Comparison of ENCODE assay signal across 18 cellular contexts in genomic region chr3:87997966-87998365, GRCh38.
DNase-seq lines count a peak whose midpoint lies in the region; ATAC-seq and TF ChIP-seq lines count a peak whose summit lies in the region.
"Had no signal": no experiment of that assay in that cellular context is flagged by ENCODE, and none has a peak within 500 bp of the region (broad histone marks: within the 10 kb centered on the region; RNA-seq: fewer than 3 reads in every experiment).

No MANE protein-coding gene starts in this region.

- intact Hi-C loops in activated CD4-positive, alpha-beta T cell treated with anti-CD3 and anti-CD28 coated beads, Interleukin-2, amount 10 ng/mL, durations not matched to agents 24 days and 14 days (cut with micrococcal nuclease): loop anchor here (2.0 kb wide), 1 partner anchor 61 kb away; the partner anchor contains the start of genes CGGBP1 and ZNF654

- peak overlapping the region; percentile 0 for H3K4me3 Mint-ChIP-seq in activated CD4-positive, alpha-beta T cell treated with anti-CD3 and anti-CD28 coated beads, Interleukin-2, amount 10 ng/mL, durations not matched to agents 24 days and 14 days
- H3K4me3 Mint-ChIP-seq in IgD-negative memory B cell: peak overlapping the region in 3 of 4 donors; percentile 0 to 53 (median 7)
- H3K4me3 Mint-ChIP-seq: brain had no signal

- no peaks in the 10 kb centered on the region for H3K79me2 ChIP-seq in smooth muscle cell (ENCODE audit: low read depth)

- no peak overlapping the region for H3K27ac Mint-ChIP-seq in activated CD4-positive, alpha-beta T cell treated with anti-CD3 and anti-CD28 coated beads, Interleukin-2, amount 10 ng/mL, durations not matched to agents 24 days and 14 days
- peak overlapping the region in 2 of 3 donors; percentile 1 to 78 for H3K27ac Mint-ChIP-seq in IgD-negative memory B cell
- H3K27ac Mint-ChIP-seq: brain had no signal

- no peaks in the 10 kb centered on the region for H4K20me1 ChIP-seq in smooth muscle cell (ENCODE audit: low read depth)
- H4K20me1 ChIP-seq: BLaER1 had no signal

- no peaks in the 10 kb centered on the region for H3K9me3 Mint-ChIP-seq in activated CD4-positive, alpha-beta T cell treated with anti-CD3 and anti-CD28 coated beads, Interleukin-2, amount 10 ng/mL, durations not matched to agents 24 days and 14 days
- H3K9me3 Mint-ChIP-seq in IgD-negative memory B cell: no peaks in the 10 kb centered on the region
- H3K9me3 Mint-ChIP-seq: brain had no signal

- H3K4me2 ChIP-seq in smooth muscle cell: no peak overlapping the region
- H3K4me2 ChIP-seq: BLaER1 had no signal

- H2AFZ ChIP-seq in smooth muscle cell (ENCODE audit: low read depth): no peak overlapping the region

- H3K9me3 ChIP-seq in neutrophil: no peaks in the 10 kb centered on the region
- H3K9me3 ChIP-seq in smooth muscle cell (replicated peaks; ENCODE audit: low read depth): no peaks in the 10 kb centered on the region
- H3K9me3 ChIP-seq: BLaER1, psoas muscle had no signal

- no peak overlapping the region for H3K4me3 ChIP-seq in neutrophil (ENCODE audit: low read depth in 1 of 2, low read length in 1 of 2)
- H3K4me3 ChIP-seq in smooth muscle cell: no peak overlapping the region
- H3K4me3 ChIP-seq: BLaER1, psoas muscle had no signal

- no peaks in the 10 kb centered on the region for H3F3A ChIP-seq in smooth muscle cell (ENCODE audit: low read depth)

- H3K4me1 ChIP-seq in neutrophil (ENCODE audit: control insufficient read depth in 1 of 2, insufficient read depth in 1 of 2, low read depth in 1 of 2, low read length in 1 of 2): peaks cover 27 to 48% of the 10 kb centered on the region in 2 experiments
- no peaks in the 10 kb centered on the region for H3K4me1 ChIP-seq in smooth muscle cell (ENCODE audit: low read depth)
- H3K4me1 ChIP-seq: psoas muscle had no signal

- H3K4me1 Mint-ChIP-seq in activated CD4-positive, alpha-beta T cell treated with anti-CD3 and anti-CD28 coated beads, Interleukin-2, amount 10 ng/mL, durations not matched to agents 24 days and 14 days: peaks cover 17% of the 10 kb centered on the region
- peaks cover 23 to 26% (median 24%) of the 10 kb centered on the region in 3 donors for H3K4me1 Mint-ChIP-seq in IgD-negative memory B cell
- H3K4me1 Mint-ChIP-seq: brain had no signal

- ATAC-seq in GM21360 (IDR thresholded peaks at IDR 0.05; ENCODE audit: unreplicated experiment): no peak
- ATAC-seq: left colon, psoas muscle had no signal

- no peak overlapping the region for H3K9ac ChIP-seq in smooth muscle cell (ENCODE audit: low read depth)
- H3K9ac ChIP-seq: BLaER1 had no signal

- H3K27me3 ChIP-seq in neutrophil (no peaks in the 10 kb centered on the region), smooth muscle cell (ENCODE audit: low read depth) (no peaks in the 10 kb centered on the region)
- H3K27me3 ChIP-seq: BLaER1 had no signal

- H3K36me3 ChIP-seq in neutrophil (no peaks in the 10 kb centered on the region), smooth muscle cell (ENCODE audit: low read depth) (no peaks in the 10 kb centered on the region)
- H3K36me3 ChIP-seq: BLaER1 had no signal

- DNase-seq in activated CD4-positive, alpha-beta T cell treated with anti-CD3 and anti-CD28 coated beads, Interleukin-2, amount 10 ng/mL, durations not matched to agents 24 days and 14 days: no peak
- DNase-seq in activated CD4-positive, alpha-beta T cell treated with anti-CD3 and anti-CD28 coated beads for 48 hours: no peak
- DNase-seq in SKM-1 treated with dmso at 0.1 percent for 144 hours (lab: John Stamatoyannopoulos, UW; ENCODE audit: unreplicated experiment) (peak; percentile 56), smooth muscle cell (lab: John Stamatoyannopoulos, UW; ENCODE audit: unreplicated experiment) (no peak), substantia nigra (lab: John Stamatoyannopoulos, UW) (no peak)
- DNase-seq: NCI-H1048, NCI-H2081, NCI-H446, psoas muscle, RPMI8226, small intestine had no signal

- H3K27me3 Mint-ChIP-seq in activated CD4-positive, alpha-beta T cell treated with anti-CD3 and anti-CD28 coated beads, Interleukin-2, amount 10 ng/mL, durations not matched to agents 24 days and 14 days: peaks cover 5% of the 10 kb centered on the region
- H3K27me3 Mint-ChIP-seq in IgD-negative memory B cell: no peaks in the 10 kb centered on the region
- H3K27me3 Mint-ChIP-seq: brain had no signal

- H3K36me3 Mint-ChIP-seq in activated CD4-positive, alpha-beta T cell treated with anti-CD3 and anti-CD28 coated beads, Interleukin-2, amount 10 ng/mL, durations not matched to agents 24 days and 14 days (ENCODE audit: low read depth): no peaks in the 10 kb centered on the region
- no peaks in the 10 kb centered on the region for H3K36me3 Mint-ChIP-seq in IgD-negative memory B cell
- H3K36me3 Mint-ChIP-seq: activated CD8-positive, alpha-beta memory T cell treated with anti-CD3 and anti-CD28 coated beads, Interleukin-2, amount 10 ng/mL, durations not matched to agents 7 days and 5 days; brain had no signal

- TF ChIP-seq CTCF in neutrophil (IDR thresholded peaks at IDR 0.05) (no peak), smooth muscle cell (IDR thresholded peaks at IDR 0.05; ENCODE audit: borderline replicate concordance, insufficient read depth, poor library complexity, severe bottlenecking) (no peak)

- peak overlapping the region; percentile 54 for H3K27ac ChIP-seq in neutrophil
- no peak overlapping the region for H3K27ac ChIP-seq in smooth muscle cell (ENCODE audit: low read depth)
- no peak overlapping the region for H3K27ac ChIP-seq in substantia nigra (ENCODE audit: low read depth, low read length, poor library complexity, severe bottlenecking)
- H3K27ac ChIP-seq: BLaER1, psoas muscle had no signal
